8 cellular contexts compared by ENCODE assay signal in genomic region chr19:48719263-48720171, GRCh38. TPM values are rescaled to one million over a fixed set of nuclear protein-coding genes. Genes with fewer than 3 reads are reported as not detected.
DNase-seq lines count a peak whose midpoint lies in the region; ATAC-seq, FAIRE-seq and TF ChIP-seq lines count a peak whose summit lies in the region.

TSS of gene MAMSTR (minus strand) at chr19:48719725. CDS start at chr19:48719031, 694 bp downstream.

- TF ChIP-seq RAD21 in GM12878 (IDR thresholded peaks at IDR 0.05; ENCODE audit: insufficient read depth, low read depth, low read length), result no peak

- intact Hi-C loops in GM12878 (cut with micrococcal nuclease; ENCODE audit: unreplicated experiment), result no loop called here

- no peaks in the 10 kb centered on the region for H3K79me2 ChIP-seq in GM12878 (ENCODE audit: control insufficient read depth, insufficient read depth, low read length)

- peak within 1 kb of the TSS; percentile 98 for H3K4me3 Mint-ChIP-seq in activated T-cell treated with anti-CD3 and anti-CD28 coated beads, Interleukin-2, amount 50 U/mL, for 72 hours
- H3K4me3 Mint-ChIP-seq in memory B cell, result peak within 1 kb of the TSS; percentile 97

- H3K36me3 ChIP-seq in GM12878 (ENCODE audit: control insufficient read depth in 2 of 2, insufficient read depth in 2 of 2, low read length in 1 of 2), result no peaks in the 10 kb centered on the region
- H3K36me3 ChIP-seq in upper lobe of left lung, result peaks cover 0 to 18% (median 0%) of the 10 kb centered on the region in 4 donors

- no peak within 1 kb of the TSS for H3K9ac ChIP-seq in GM12878 (ENCODE audit: control insufficient read depth, insufficient read depth, low read length)

- TF ChIP-seq CTCF in GM12878 (IDR thresholded peaks at IDR 0.05 in 2 of 3, conservative IDR thresholded peaks at IDR 0.05 in 1 of 3; ENCODE audit: control insufficient read depth in 2 of 3, extremely low read depth in 1 of 3, insufficient read depth in 1 of 3, low read depth in 3 of 3, low read length in 3 of 3), result no peak
- TF ChIP-seq CTCF in upper lobe of left lung (IDR thresholded peaks at IDR 0.05), result no peak

- H2AFZ ChIP-seq in GM12878 (ENCODE audit: control insufficient read depth, low read depth, low read length), result peak within 1 kb of the TSS; percentile 98

- no peaks in the 10 kb centered on the region for H4K20me1 ChIP-seq in GM12878 (ENCODE audit: control insufficient read depth, insufficient read depth)

- peaks cover 23% of the 10 kb centered on the region for H3K4me1 Mint-ChIP-seq in activated T-cell treated with anti-CD3 and anti-CD28 coated beads, Interleukin-2, amount 50 U/mL, for 72 hours (ENCODE audit: low read depth)
- peaks cover 12% of the 10 kb centered on the region for H3K4me1 Mint-ChIP-seq in memory B cell

- H3K4me3 ChIP-seq in GM12878 (no peak within 1 kb of the TSS), upper lobe of left lung (peak within 1 kb of the TSS in 3 of 4 donors; percentile 49 to 60 (median 57))

- H3K9me3 Mint-ChIP-seq in activated T-cell treated with anti-CD3 and anti-CD28 coated beads, Interleukin-2, amount 50 U/mL, for 72 hours, result no peaks in the 10 kb centered on the region
- H3K9me3 Mint-ChIP-seq in memory B cell, result no peaks in the 10 kb centered on the region

- SMC1A ChIA-PET in GM12878 (lab: Charles Lee; ENCODE audit: uncharacterized antibody, unreplicated experiment), result no interaction called here

- POLR2A ChIA-PET in GM12878 (lab: Charles Lee), result no interaction called here

- in situ Hi-C loops in GM12878 (cut with MboI), result no loop called here

- no peak for FAIRE-seq in GM12878 (lab: Jason Lieb, UNC)

- H3K27me3 Mint-ChIP-seq in activated T-cell treated with anti-CD3 and anti-CD28 coated beads, Interleukin-2, amount 50 U/mL, for 72 hours (ENCODE audit: low read depth), result no peaks in the 10 kb centered on the region
- no peaks in the 10 kb centered on the region for H3K27me3 Mint-ChIP-seq in memory B cell

- H3K36me3 Mint-ChIP-seq in activated T-cell treated with anti-CD3 and anti-CD28 coated beads, Interleukin-2, amount 50 U/mL, for 72 hours (ENCODE audit: insufficient read depth in 2 of 2), result no peaks in the 10 kb centered on the region
- no peaks in the 10 kb centered on the region for H3K36me3 Mint-ChIP-seq in memory B cell

- 69% methylated on average over 24 of the region's 33 CpGs for WGBS in GM12878 (ENCODE audit: insufficient coverage, insufficient replicate concordance, low lambda C conversion rate, missing lambda C conversion rate)
- WGBS in upper lobe of left lung, 2 donors, result 77 to 89% methylated on average over 16 to 20 of the region's 33 CpGs

- peak within 1 kb of the TSS; percentile 86; the same call in 1 of the 2 replicates for H3K4me2 ChIP-seq in GM12878 (ENCODE audit: control insufficient read depth, insufficient read depth)

- BruUV-seq in GM12878 (replicated peaks; lab: Mats Ljungman, UMichigan), result no TSS peak

- no peak within 1 kb of the TSS for H3K27ac ChIP-seq in GM12878 (ENCODE audit: control insufficient read depth, insufficient read depth)
- H3K27ac ChIP-seq in upper lobe of left lung, result peak within 1 kb of the TSS; percentile 46 to 91 (median 82)

- no peak for DNase-seq in activated T-cell treated with anti-CD3 and anti-CD28 coated beads, Interleukin-2, amount 50 U/mL, for 72 hours
- DNase-seq in activated T-cell treated with anti-CD3 and anti-CD28 coated beads, Interleukin-2, amount 50 U/mL, for 48 hours, result no peak
- DNase-seq in GM12878 (ENCODE audit: low read depth, low spot score), result no peak
- DNase-seq in memory B cell (ENCODE audit: low spot score in 2 of 2), result no peak
- DNase-seq in upper lobe of left lung, result peak in 1 of 2 donors; percentile 87
- DNase-seq in NCI-H82 (lab: John Stamatoyannopoulos, UW), result no peak
- DNase-seq in activated effector memory CD4-positive, alpha-beta T cell treated with Interleukin-2 at 50 U/mL for 16 hours, result no peak

- no peak for TF ChIP-seq POLR2A in GM12878 (IDR thresholded peaks at IDR 0.05; ENCODE audit: low read depth, low read length)
- no peak for TF ChIP-seq POLR2A in upper lobe of left lung (IDR thresholded peaks at IDR 0.05)

- H3K27ac Mint-ChIP-seq in activated T-cell treated with anti-CD3 and anti-CD28 coated beads, Interleukin-2, amount 50 U/mL, for 72 hours, result peak within 1 kb of the TSS; percentile 95
- H3K27ac Mint-ChIP-seq in memory B cell, result peak within 1 kb of the TSS; percentile 96

- CTCF ChIA-PET in GM12878 (lab: Yijun Ruan, JAX), result interaction anchor here (1.4 to 2.7 kb wide), 2 partner anchors 45 to 74 kb away, joined by 4 to 11 read pairs; partner anchors contain the start of gene CA11

- TF ChIP-seq EP300 in GM12878 (IDR thresholded peaks at IDR 0.05; ENCODE audit: borderline replicate concordance in 1 of 2, control insufficient read depth in 1 of 2, low read depth in 2 of 2, low read length in 2 of 2) (no peak), upper lobe of left lung (IDR thresholded peaks at IDR 0.05) (no peak)

- H3K9me3 ChIP-seq in GM12878 (replicated peaks; ENCODE audit: control insufficient read depth, insufficient read depth, low read length) (no peaks in the 10 kb centered on the region), upper lobe of left lung (no peaks in the 10 kb centered on the region)

- H3K27me3 ChIP-seq in GM12878 (replicated peaks in 1 of 2; ENCODE audit: control insufficient read depth in 2 of 2, insufficient read depth in 2 of 2, low read length in 1 of 2) (no peaks in the 10 kb centered on the region), upper lobe of left lung (no peaks in the 10 kb centered on the region)

- H3K4me1 ChIP-seq in GM12878 (ENCODE audit: control insufficient read depth, insufficient read depth, low read length) (peaks cover 14% of the 10 kb centered on the region), upper lobe of left lung (peaks cover 46 to 75% (median 74%) of the 10 kb centered on the region in 4 donors)

- no peak for ATAC-seq in activated T-cell treated with anti-CD3 and anti-CD28 coated beads, Interleukin-2, amount 50 U/mL, for 72 hours (replicated peaks in 1 of 2)
- ATAC-seq in GM12878 (no peak), memory B cell (ENCODE audit: low read depth) (no peak), upper lobe of left lung (ENCODE audit: low FRiP score in 2 of 2) (no peak), GM19463 (IDR thresholded peaks at IDR 0.05; ENCODE audit: unreplicated experiment) (no peak)

- RAD21 ChIA-PET in GM12878 (lab: Charles Lee; ENCODE audit: unreplicated experiment), result no interaction called here

TF ChIP-seq in GM12878, 131 proteins besides CTCF, POLR2A, EP300 and RAD21:
- TF ChIP-seq CHD2 (IDR thresholded peaks at IDR 0.05; ENCODE audit: borderline replicate concordance, low read depth, low read length) (no peak), SMAD5 (IDR thresholded peaks at IDR 0.05; ENCODE audit: low read depth) (no peak), NR2F1 (conservative IDR thresholded peaks at IDR 0.05) (no peak), HSF1 (IDR thresholded peaks at IDR 0.05; ENCODE audit: low read depth, low read length) (no peak), GABPA (IDR thresholded peaks at IDR 0.05; ENCODE audit: low read depth) (no peak), NRF1 (conservative IDR thresholded peaks at IDR 0.05; ENCODE audit: low read depth, low read length) (no peak), CEBPB (IDR thresholded peaks at IDR 0.05; ENCODE audit: borderline replicate concordance in 1 of 2, low read depth in 2 of 2, low read length in 2 of 2) (no peak), POLR2AphosphoS2 (IDR thresholded peaks at IDR 0.05; ENCODE audit: low read depth, low read length) (no peak), FOXK2 (IDR thresholded peaks at IDR 0.05) (no peak), MYC (IDR thresholded peaks at IDR 0.05; ENCODE audit: insufficient read depth, insufficient read length, insufficient replicate concordance, low read length, severe bottlenecking) (no peak)

RNA-seq across cellular contexts. Expression of gene MAMSTR, which starts in this region (rescaled TPM):
- total RNA-seq in activated T-cell treated with anti-CD3 and anti-CD28 coated beads, Interleukin-2, amount 50 U/mL, for 72 hours, result under 1 TPM; 0.69 to 0.89 TPM
- 1.4 and 1.8 TPM in 2 replicates for total RNA-seq in GM12878 (2013; cell fraction: nucleolus; rRNA removed)
- 0.11 and 0.73 TPM in 2 replicates for total RNA-seq in GM12878 (2014; rRNA removed)
- total RNA-seq in GM12878 (2014; rRNA removed; fragmentation: Illumina TruSeq; extraction: Trizol), result 0.13 and 0.18 TPM in 2 replicates
- 0.32 and 0.33 TPM in 2 replicates for total RNA-seq in GM12878 (2021)
- polyA plus RNA-seq in GM12878 (2011; ENCODE audit: low read depth), result 0.13 TPM
- 0.13 and 0.24 TPM in 2 replicates for polyA plus RNA-seq in GM12878 (2011; rRNA removed)
- polyA plus RNA-seq in GM12878 (2011; cell fraction: cytosol; rRNA removed), result 0.18 and 0.19 TPM in 2 replicates
- polyA plus RNA-seq in GM12878 (2011; cell fraction: nucleus; rRNA removed), result 0.26 and 0.37 TPM in 2 replicates
- polyA plus RNA-seq in GM12878 (2012), result 0.32 and 0.41 TPM in 2 replicates
- 0.22 TPM in 1 of 2 replicates, not detected in the other for polyA plus RNA-seq in GM12878 (2014; fragmentation: Illumina TruSeq; extraction: Trizol)
- polyA plus RNA-seq in GM12878 (2014; fragmentation: Nextera tagmentation; extraction: Ambion mirVana), result under 1 TPM in 1 of 2 experiments, not detected in 1; 0.04 TPM
- 0.31 and 0.49 TPM in 2 replicates for polyA plus RNA-seq in GM12878 (2014; rRNA removed)
- under 1 TPM; 0.48 to 0.57 TPM for polyA plus RNA-seq in GM12878 (2016; fragmentation: Nextera tagmentation; extraction: Ambion mirVana)
- polyA minus RNA-seq in GM12878 (2011; rRNA and poly(A)+ RNA removed), result 0.15 and 0.62 TPM in 2 replicates
- not detected in 2 replicates for polyA minus RNA-seq in GM12878 (2011; cell fraction: cytosol; rRNA and poly(A)+ RNA removed)
- 0.36 and 0.77 TPM in 2 replicates for polyA minus RNA-seq in GM12878 (2011; cell fraction: nucleus; rRNA and poly(A)+ RNA removed)
- 1 to 10 TPM in 5 of 6 donors, not detected in 1; 1.1 to 3.1 (median 1.3) TPM for total RNA-seq in upper lobe of left lung
